24 cellular contexts compared by ENCODE assay signal in genomic region chr10:121392657-121393056, GRCh38.
"Had no signal": no experiment of that assay in that cellular context is flagged by ENCODE, and none has a peak within 500 bp of the region (broad histone marks: within the 10 kb centered on the region; RNA-seq: fewer than 3 reads in every experiment).

No MANE protein-coding gene starts in this region.

- H3K4me3 ChIP-seq: coronary artery, ovary, suprapubic skin had no signal

- H3K4me3 Mint-ChIP-seq: activated B cell treated with CpG ODN at 0.5 μM for 24 hours; activated CD4-positive, alpha-beta T cell treated with anti-CD3 and anti-CD28 coated beads for 36 hours; activated T-cell treated with anti-CD3 and anti-CD28 coated beads, Interleukin-2, amount 50 U/mL, for 4 hours; memory B cell; natural killer cell treated with Interleukin-12 subunit alpha and Interleukin-12 subunit beta and Interleukin-15 and Interleukin-18, amount 100 ng/mL, for 72 hours; stimulated activated effector memory CD8-positive, alpha-beta T cell treated with anti-CD3 and anti-CD28 coated beads, Interleukin-12 subunit alpha, Interleukin-12 subunit beta, amount 100 ng/mL, for 72 hours; stimulated activated naive CD8-positive, alpha-beta T cell treated with anti-CD3 and anti-CD28 coated beads, Interleukin-15, amount 100 ng/mL, for 72 hours had no signal

- H3K4me1 Mint-ChIP-seq: activated B cell treated with CpG ODN at 0.5 μM for 24 hours; activated CD4-positive, alpha-beta T cell treated with anti-CD3 and anti-CD28 coated beads for 36 hours; memory B cell; stimulated activated effector memory CD8-positive, alpha-beta T cell treated with anti-CD3 and anti-CD28 coated beads, Interleukin-12 subunit alpha, Interleukin-12 subunit beta, amount 100 ng/mL, for 72 hours; stimulated activated naive CD8-positive, alpha-beta T cell treated with anti-CD3 and anti-CD28 coated beads, Interleukin-15, amount 100 ng/mL, for 72 hours had no signal

- H3K9me3 Mint-ChIP-seq: activated B cell treated with CpG ODN at 0.5 μM for 24 hours; activated T-helper 2 cell treated with anti-CD3 and anti-CD28 coated beads, Interferon-gamma antibody, Interleukin-2, Interleukin-4, amounts not matched to agents 10 μg/mL and 5 μg/mL and 100 μg/mL, durations not matched to agents 14 hours and 24 hours and 36 hours; stimulated activated naive CD8-positive, alpha-beta T cell treated with anti-CD3 and anti-CD28 coated beads, Interleukin-15, amount 100 ng/mL, for 72 hours had no signal

- DNase-seq: activated B cell treated with CpG ODN at 0.5 μM for 24 hours; activated CD4-positive, alpha-beta T cell treated with anti-CD3 and anti-CD28 coated beads for 36 hours; activated CD4-positive, alpha-beta T cell treated with anti-CD3 and anti-CD28 coated beads, Interleukin-2, amount 50 U/mL, for 4 hours; activated CD8-positive, alpha-beta memory T cell treated with anti-CD3 and anti-CD28 coated beads, Interleukin-2, amount 50 U/mL, for 48 hours; activated naive CD4-positive, alpha-beta T cell treated with Interleukin-2 at 50 U/mL for 16 hours; activated T-cell treated with anti-CD3 and anti-CD28 coated beads, Interleukin-2, amount 50 U/mL, for 4 hours; amygdala; cerebellar nuclear complex; erythroblast; foreskin fibroblast; left ventricle myocardium superior; ovary; right cardiac atrium; stimulated activated CD4-positive, alpha-beta T cell treated with anti-CD3 and anti-CD28 coated beads, Interleukin-1b, Interleukin-23, amount 100 ng/mL, for 48 hours; stimulated activated naive CD8-positive, alpha-beta T cell treated with anti-CD3 and anti-CD28 coated beads, Interleukin-15, amount 100 ng/mL, for 72 hours; T1000 had no signal

- FAIRE-seq: endometrium had no signal

- H3K36me3 Mint-ChIP-seq: memory B cell; natural killer cell treated with Interleukin-12 subunit alpha and Interleukin-12 subunit beta and Interleukin-15 and Interleukin-18, amount 100 ng/mL, for 72 hours; stimulated activated effector memory CD8-positive, alpha-beta T cell treated with anti-CD3 and anti-CD28 coated beads, Interleukin-12 subunit alpha, Interleukin-12 subunit beta, amount 100 ng/mL, for 72 hours had no signal

- H3K27me3 Mint-ChIP-seq: memory B cell had no signal

- H3K9me3 ChIP-seq: neutrophil, ovary, suprapubic skin had no signal

- H3K27me3 ChIP-seq: neutrophil, ovary, suprapubic skin had no signal

- H3K27ac ChIP-seq: coronary artery, neutrophil, ovary, suprapubic skin had no signal

- ATAC-seq: activated CD4-positive, alpha-beta T cell treated with anti-CD3 and anti-CD28 coated beads for 36 hours; activated T-cell treated with anti-CD3 and anti-CD28 coated beads, Interleukin-2, amount 50 U/mL, for 4 hours; left ventricle myocardium superior; natural killer cell treated with Interleukin-12 subunit alpha and Interleukin-12 subunit beta and Interleukin-15 and Interleukin-18, amount 100 ng/mL, for 72 hours; right cardiac atrium; stimulated activated effector memory CD8-positive, alpha-beta T cell treated with anti-CD3 and anti-CD28 coated beads, Interleukin-12 subunit alpha, Interleukin-12 subunit beta, amount 100 ng/mL, for 72 hours; stimulated activated naive CD8-positive, alpha-beta T cell treated with anti-CD3 and anti-CD28 coated beads, Interleukin-15, amount 100 ng/mL, for 72 hours had no signal

- H3K36me3 ChIP-seq: neutrophil, ovary, suprapubic skin had no signal

- H3K27ac Mint-ChIP-seq: activated B cell treated with CpG ODN at 0.5 μM for 24 hours; activated CD4-positive, alpha-beta T cell treated with anti-CD3 and anti-CD28 coated beads for 36 hours; activated T-helper 2 cell treated with anti-CD3 and anti-CD28 coated beads, Interferon-gamma antibody, Interleukin-2, Interleukin-4, amounts not matched to agents 10 μg/mL and 5 μg/mL and 100 μg/mL, durations not matched to agents 14 hours and 24 hours and 36 hours; memory B cell; natural killer cell treated with Interleukin-12 subunit alpha and Interleukin-12 subunit beta and Interleukin-15 and Interleukin-18, amount 100 ng/mL, for 72 hours; stimulated activated effector memory CD8-positive, alpha-beta T cell treated with anti-CD3 and anti-CD28 coated beads, Interleukin-12 subunit alpha, Interleukin-12 subunit beta, amount 100 ng/mL, for 72 hours; stimulated activated naive CD8-positive, alpha-beta T cell treated with anti-CD3 and anti-CD28 coated beads, Interleukin-15, amount 100 ng/mL, for 72 hours had no signal

- H3K4me1 ChIP-seq: suprapubic skin had no signal
